In the genomic region with DNA sequence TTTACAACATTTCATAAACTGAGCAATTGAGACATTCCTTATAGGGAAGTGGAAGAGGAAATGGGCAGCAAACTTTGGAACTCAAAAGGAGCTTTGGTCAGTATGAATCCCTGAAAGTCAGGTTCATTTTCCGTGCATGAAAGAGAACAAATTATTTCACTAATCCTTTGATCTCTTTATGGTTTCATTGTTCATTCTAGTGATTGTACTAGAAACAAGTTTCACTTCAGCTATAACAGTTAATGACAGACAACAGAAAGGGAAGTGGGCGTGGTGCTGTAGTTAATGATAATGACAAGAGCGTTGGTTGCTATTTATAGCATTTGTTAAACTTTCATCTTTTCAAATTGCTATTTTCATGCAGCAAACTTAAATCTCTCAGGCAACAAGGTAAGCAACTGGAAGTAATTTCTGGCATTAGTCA, we compare ENCODE assay signal across 9 cellular contexts.
DNase-seq lines count a peak whose midpoint lies in the region; ATAC-seq and TF ChIP-seq lines count a peak whose summit lies in the region.
"Had no signal": no experiment of that assay in that cellular context is flagged by ENCODE, and none has a peak within 500 bp of the region (broad histone marks: within the 10 kb centered on the region; RNA-seq: fewer than 3 reads in every experiment).

No MANE protein-coding gene starts in this region.

- H3K27me3 ChIP-seq in heart right ventricle (no peaks in the 10 kb centered on the region), foreskin keratinocyte (no peaks in the 10 kb centered on the region)

- H3K9me3 Mint-ChIP-seq in T-helper 2 cell treated with Interferon-gamma antibody and Interleukin-4, amounts not matched to agents 5 μg/mL and 100 μg/mL, for 36 hours, result no peaks in the 10 kb centered on the region
- no peaks in the 10 kb centered on the region for H3K9me3 Mint-ChIP-seq in mesothelial cell of epicardium

- TF ChIP-seq CTCF in 22Rv1 (IDR thresholded peaks at IDR 0.05), result no peak
- no peak for TF ChIP-seq CTCF in heart right ventricle (IDR thresholded peaks at IDR 0.05)
- no peak for TF ChIP-seq CTCF in foreskin keratinocyte (conservative IDR thresholded peaks at IDR 0.05)
- TF ChIP-seq CTCF in mesothelial cell of epicardium (IDR thresholded peaks at IDR 0.05; ENCODE audit: unreplicated experiment), result no peak

- intact Hi-C loops in heart right ventricle (cut with DNase I), result loop anchor here in 3 of 10 donors (10.0 kb wide), 3 partner anchors 52 to 132 kb away; no protein-coding TSS in a partner anchor

- DNase-seq in T-helper 2 cell treated with Interferon-gamma antibody and Interleukin-4, amounts not matched to agents 5 μg/mL and 100 μg/mL, for 36 hours (ENCODE audit: low spot score), result no peak
- DNase-seq in heart right ventricle, result no peak
- no peak for DNase-seq in foreskin keratinocyte
- DNase-seq in mesothelial cell of epicardium (ENCODE audit: low spot score in 2 of 2, unreplicated experiment in 2 of 2), result no peak
- DNase-seq in AG08396 (ENCODE audit: low spot score), result no peak
- DNase-seq: SK-N-SH had no signal

- H3K4me3 Mint-ChIP-seq in T-helper 2 cell treated with Interferon-gamma antibody and Interleukin-4, amounts not matched to agents 5 μg/mL and 100 μg/mL, for 36 hours, result peak overlapping the region; percentile 32
- no peak overlapping the region for H3K4me3 Mint-ChIP-seq in mesothelial cell of epicardium

- peaks cover 6% of the 10 kb centered on the region for H3K4me1 Mint-ChIP-seq in T-helper 2 cell treated with Interferon-gamma antibody and Interleukin-4, amounts not matched to agents 5 μg/mL and 100 μg/mL, for 36 hours (ENCODE audit: low read depth)
- H3K4me1 Mint-ChIP-seq in mesothelial cell of epicardium, result peaks cover 6% of the 10 kb centered on the region

- 18 to 27% methylated on average over 3 of the region's 3 CpGs for WGBS in heart right ventricle, 2 donors

- H3K36me3 ChIP-seq in heart right ventricle, result no peaks in the 10 kb centered on the region

- H3K27ac ChIP-seq in 22Rv1 (peak overlapping the region; percentile 2; the same call in 1 of the 2 replicates), heart right ventricle (no peak overlapping the region), foreskin keratinocyte (no peak overlapping the region)

- no peaks in the 10 kb centered on the region for H3K36me3 Mint-ChIP-seq in T-helper 2 cell treated with Interferon-gamma antibody and Interleukin-4, amounts not matched to agents 5 μg/mL and 100 μg/mL, for 36 hours (ENCODE audit: low read depth)
- no peaks in the 10 kb centered on the region for H3K36me3 Mint-ChIP-seq in mesothelial cell of epicardium

- H3K4me3 ChIP-seq in heart right ventricle, result no peak overlapping the region

- H3K9me3 ChIP-seq in heart right ventricle, result no peaks in the 10 kb centered on the region
- H3K9me3 ChIP-seq: SK-N-SH had no signal

- peaks cover 0 to 35% (median 5%) of the 10 kb centered on the region in 9 donors for H3K4me1 ChIP-seq in heart right ventricle
- H3K4me1 ChIP-seq in foreskin keratinocyte, result peaks cover 33% of the 10 kb centered on the region

- ATAC-seq in GM19395 (IDR thresholded peaks at IDR 0.05; ENCODE audit: unreplicated experiment), result peak; percentile 94
- peak; percentile 86 for ATAC-seq in HG03095 (IDR thresholded peaks at IDR 0.05; ENCODE audit: unreplicated experiment)
- no peak for ATAC-seq in heart right ventricle
- ATAC-seq in foreskin keratinocyte, result no peak

- no peak overlapping the region for H3K27ac Mint-ChIP-seq in T-helper 2 cell treated with Interferon-gamma antibody and Interleukin-4, amounts not matched to agents 5 μg/mL and 100 μg/mL, for 36 hours
- no peak overlapping the region for H3K27ac Mint-ChIP-seq in mesothelial cell of epicardium

- H3K27me3 Mint-ChIP-seq in T-helper 2 cell treated with Interferon-gamma antibody and Interleukin-4, amounts not matched to agents 5 μg/mL and 100 μg/mL, for 36 hours (ENCODE audit: low read depth), result peaks cover 2% of the 10 kb centered on the region
- no peaks in the 10 kb centered on the region for H3K27me3 Mint-ChIP-seq in mesothelial cell of epicardium (ENCODE audit: low read depth)

Comparison
In these comparisons a context has a peak if more than half of its experiments do, and no peak if none do; other contexts are left out.
1. ATAC-seq: peak in GM19395 (single experiment) and HG03095 (single experiment); none in heart right ventricle (0 of 8) and foreskin keratinocyte (single experiment).